In genomic region chr15:50116477-50116876, GRCh38 we compare ENCODE assay signal across 8 cellular contexts. TPM values are rescaled to one million over a fixed set of nuclear protein-coding genes. Genes with fewer than 3 reads are reported as not detected.
A peak's percentile ranks its signal among the peaks of the same experiment; 100 is the strongest.
DNase-seq lines count a peak whose midpoint lies in the region; ATAC-seq, FAIRE-seq and TF ChIP-seq lines count a peak whose summit lies in the region.

No MANE protein-coding gene starts in this region.

- H3K27me3 ChIP-seq in H9 (ENCODE audit: insufficient read depth, low read length) (no peaks in the 10 kb centered on the region), PC-9 (ENCODE audit: insufficient read depth, low read depth) (no peaks in the 10 kb centered on the region), small intestine (ENCODE audit: control insufficient read depth in 2 of 2, insufficient read depth in 2 of 2, low read length in 2 of 2) (no peaks in the 10 kb centered on the region)

- H3K4me3 Mint-ChIP-seq in H9 = no peak overlapping the region

- DNase-seq in CD1c-positive myeloid dendritic cell (ENCODE audit: extremely low spot score) (peak; percentile 65), H9 (peak; percentile 62), PC-9 (no peak), fibroblast of the aortic adventitia (ENCODE audit: low read depth) (peak; percentile 27), NCI-H1694 (lab: John Stamatoyannopoulos, UW) (no peak), small intestine (no peak)
- DNase-seq in stimulated activated naive CD4-positive, alpha-beta T cell (lab: John Stamatoyannopoulos, UW) = no peak

- BruUV-seq in PC-9 (replicated peaks; lab: Mats Ljungman, UMichigan) = no TSS peak

- no peak overlapping the region for H2BK120ac ChIP-seq in H9 (ENCODE audit: low read depth, low read length, poor library complexity, severe bottlenecking)

- H3K79me1 ChIP-seq in H9 (ENCODE audit: insufficient read depth, low read depth, low read length, poor library complexity, severe bottlenecking) = no peaks in the 10 kb centered on the region

- no peaks in the 10 kb centered on the region for H3K9me3 ChIP-seq in H9 (ENCODE audit: control insufficient read depth, low read depth, low read length)
- H3K9me3 ChIP-seq in PC-9 (ENCODE audit: insufficient read depth, low read depth) = no peaks in the 10 kb centered on the region
- H3K9me3 ChIP-seq in small intestine (ENCODE audit: control insufficient read depth, low read depth) = no peaks in the 10 kb centered on the region

- no peak overlapping the region for H3T11ph ChIP-seq in H9 (ENCODE audit: low read length)

- no peaks in the 10 kb centered on the region for H3F3A ChIP-seq in PC-9 (ENCODE audit: insufficient read depth, low read depth)

- CTCF ChIA-PET in PC-9 (lab: Charles Lee) = interaction anchor here (0.6 kb wide), 2 partner anchors 267 to 1259 kb away, joined by 3 read pairs; no protein-coding TSS in a partner anchor

- H3K4ac ChIP-seq in H9 (ENCODE audit: low read depth, low read length) = no peak overlapping the region

- H2AK5ac ChIP-seq in H9 (ENCODE audit: insufficient read length, low read length) = no peak overlapping the region

- H3K4me3 ChIP-seq in PC-9 = no peak overlapping the region
- no peak overlapping the region for H3K4me3 ChIP-seq in fibroblast of the aortic adventitia (ENCODE audit: low read depth, low read length)
- no peak overlapping the region for H3K4me3 ChIP-seq in small intestine (ENCODE audit: low read depth in 1 of 2, low read length in 2 of 2)

- H2BK15ac ChIP-seq in H9 (ENCODE audit: low read depth, low read length) = no peak overlapping the region

- H4K5ac ChIP-seq in H9 (ENCODE audit: insufficient read length, low read depth, low read length) = no peak overlapping the region

- H2AFZ ChIP-seq in H9 (ENCODE audit: low read length) (no peak overlapping the region), PC-9 (no peak overlapping the region)

- no peaks in the 10 kb centered on the region for H3K36me3 ChIP-seq in PC-9 (ENCODE audit: low read depth)
- no peaks in the 10 kb centered on the region for H3K36me3 ChIP-seq in small intestine (ENCODE audit: control insufficient read depth in 2 of 2, insufficient read depth in 2 of 2, low read length in 2 of 2)

- H4K20me1 ChIP-seq in H9 (ENCODE audit: control insufficient read depth, insufficient read depth, insufficient read length) (no peaks in the 10 kb centered on the region), PC-9 (ENCODE audit: insufficient read depth) (no peaks in the 10 kb centered on the region)

- no peak overlapping the region; a peak in 1 of 7 replicates for H3K27ac Mint-ChIP-seq in H9

- H3K4me1 ChIP-seq in H9 (ENCODE audit: insufficient read depth, low read length) = no peaks in the 10 kb centered on the region
- no peaks in the 10 kb centered on the region for H3K4me1 ChIP-seq in PC-9 (replicated peaks; ENCODE audit: insufficient read depth)
- no peaks in the 10 kb centered on the region for H3K4me1 ChIP-seq in small intestine (ENCODE audit: control insufficient read depth in 2 of 2, insufficient read depth in 1 of 2, low read depth in 1 of 2, low read length in 1 of 2)

- H3K4me2 ChIP-seq in H9 (ENCODE audit: insufficient read depth, insufficient read length, low read length) (no peak overlapping the region), PC-9 (no peak overlapping the region)

- no peak overlapping the region for H4K91ac ChIP-seq in H9 (ENCODE audit: insufficient read length, low read depth, low read length)

- POLR2A ChIA-PET in PC-9 (lab: Charles Lee; ENCODE audit: unreplicated experiment) = no interaction called here

- H3K23me2 ChIP-seq in H9 (ENCODE audit: insufficient read length, low read depth, low read length, poor library complexity, severe bottlenecking) = no peaks in the 10 kb centered on the region

- no peak overlapping the region for H3K56ac ChIP-seq in H9 (ENCODE audit: insufficient read length, low read depth, low read length)

- peak; percentile 77 for TF ChIP-seq CTCF in H9 (conservative IDR thresholded peaks at IDR 0.05)
- TF ChIP-seq CTCF in PC-9 (conservative IDR thresholded peaks at IDR 0.05) = peak; percentile 42; the same call in 1 of the 2 replicates
- peak; percentile 34 for TF ChIP-seq CTCF in fibroblast of the aortic adventitia (IDR thresholded peaks at IDR 0.05; ENCODE audit: insufficient read depth, low read length)

- intact Hi-C loops in PC-9 (cut with micrococcal nuclease; ENCODE audit: unreplicated experiment) = no loop called here

- no peak overlapping the region for H4K8ac ChIP-seq in H9 (replicated peaks; ENCODE audit: insufficient read length, low read depth, low read length)

- peaks cover 10 to 19% of the 10 kb centered on the region in 2 experiments for H3K4me1 Mint-ChIP-seq in H9

- no peak overlapping the region for H3K9ac ChIP-seq in H9 (ENCODE audit: extremely low read depth, insufficient read length, low read length)

- H3K23ac ChIP-seq in H9 (ENCODE audit: insufficient read length, low read depth, low read length) = no peak overlapping the region

- H3K27ac ChIP-seq in H9 (ENCODE audit: insufficient read length, low read depth, low read length) (no peak overlapping the region), PC-9 (no peak overlapping the region), small intestine (ENCODE audit: low read depth in 1 of 2, low read length in 1 of 2) (no peak overlapping the region)

- H3K79me2 ChIP-seq in H9 (ENCODE audit: insufficient read depth, low read length) (no peaks in the 10 kb centered on the region), PC-9 (ENCODE audit: low read depth) (no peaks in the 10 kb centered on the region)

- no peak overlapping the region for H3K18ac ChIP-seq in H9 (ENCODE audit: insufficient read length, low read depth, low read length)

- ATAC-seq in activated CD4-positive, CD25-positive, alpha-beta regulatory T cell treated with anti-CD3 and anti-CD28 coated beads, Interleukin-2, amount 50 U/mL, for 24 hours = no peak

- H2BK20ac ChIP-seq in H9 (ENCODE audit: low read depth, low read length, poor library complexity, severe bottlenecking) = no peak overlapping the region

- FAIRE-seq in small intestine (lab: Jason Lieb, UNC) = no peak

- H3K9me2 ChIP-seq in PC-9 (ENCODE audit: insufficient read depth) = no peaks in the 10 kb centered on the region

- H2BK5ac ChIP-seq in H9 (ENCODE audit: insufficient read length, low read length) = no peak overlapping the region

- no peaks in the 10 kb centered on the region for H3K27me3 Mint-ChIP-seq in H9 (ENCODE audit: low read depth)

- no peak overlapping the region for H3K14ac ChIP-seq in H9 (ENCODE audit: insufficient read depth, low read length)

- no peaks in the 10 kb centered on the region for H3K36me3 Mint-ChIP-seq in H9 (ENCODE audit: insufficient read depth in 1 of 3, low read depth in 3 of 3)

- WGBS in H9 (ENCODE audit: extremely low coverage, insufficient read length, low lambda C conversion rate) = no CpG with 5 or more reads among the region's 3 CpGs
- 40 to 51% (median 40%) methylated on average over 3 of the region's 3 CpGs for WGBS in small intestine, 3 donors

- peaks cover 0 to 8% of the 10 kb centered on the region in 2 experiments; a peak in 1 of 5 replicates for H3K9me3 Mint-ChIP-seq in H9

- no peak overlapping the region for H2BK12ac ChIP-seq in H9 (ENCODE audit: insufficient read length, low read depth, low read length)

RNA-seq across cellular contexts. Expression of gene ATP8B4, which starts 2.6 kb away (rescaled TPM):
- total RNA-seq in H9 (2021) (0.52 and 0.61 TPM in 2 replicates), PC-9 (2021) (0.20 and 0.60 TPM in 2 replicates), fibroblast of the aortic adventitia (ENCODE audit: low replicate concordance) (0.99 and 1.1 TPM in 2 replicates)
- 1 to 10 TPM in 2 of 3 donors, under 1 TPM in 1; 0.45 to 2.4 (median 1.3) TPM for polyA plus RNA-seq in small intestine

Comparison
In these comparisons a context has a peak if more than half of its experiments do, and no peak if none do; other contexts are left out.
1. DNase-seq: peak in CD1c-positive myeloid dendritic cell (single experiment), H9 (single experiment) and fibroblast of the aortic adventitia (single experiment); none in PC-9 (0 of 2), NCI-H1694 (single experiment), stimulated activated naive CD4-positive, alpha-beta T cell (0 of 6) and small intestine (single experiment).
2. Peak in every context shown above with its lines, with median percentiles within 50 percentile points of each other: CTCF ChIP-seq.